1 cellular context compared by ENCODE assay signal in the genomic region with DNA sequence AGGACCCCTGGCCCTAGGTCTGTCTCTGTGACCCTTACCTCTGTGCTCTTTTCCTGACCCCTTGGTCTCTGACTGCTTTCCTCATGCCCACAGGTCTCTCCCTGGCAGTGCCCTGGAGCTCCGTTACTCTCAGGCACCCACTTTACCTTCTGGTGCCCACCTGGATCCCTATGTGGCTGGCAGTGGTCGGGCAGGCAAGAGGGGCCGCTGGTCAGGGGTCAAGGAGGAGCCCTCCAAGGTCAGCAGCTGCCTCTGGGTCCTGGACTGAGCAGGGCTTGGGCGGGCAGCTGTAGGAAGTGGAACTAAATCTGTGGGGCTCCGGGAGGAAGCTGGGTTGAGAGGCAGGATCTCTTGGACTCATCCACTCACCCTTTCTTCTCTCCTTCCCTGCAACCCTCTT.
TF ChIP-seq lines count a peak whose summit lies in the region.

No MANE protein-coding gene starts in this region.

TF ChIP-seq in GM23338, 12 proteins besides CTCF, POLR2A, EP300 and RAD21:
- TF ChIP-seq EZH2phosphoT487 (IDR thresholded peaks at IDR 0.05; ENCODE audit: unreplicated experiment) (no peak), ZNF331 (CRISPR knock-in tag; IDR thresholded peaks at IDR 0.05; ENCODE audit: low read depth) (no peak), STAT1 (IDR thresholded peaks at IDR 0.05; ENCODE audit: unreplicated experiment) (no peak), NANOG (IDR thresholded peaks at IDR 0.05; ENCODE audit: borderline replicate concordance) (no peak), EZH2 (IDR thresholded peaks at IDR 0.05; ENCODE audit: low read depth, unreplicated experiment) (no peak), POLR2AphosphoS5 (IDR thresholded peaks at IDR 0.05; ENCODE audit: low read depth) (no peak), CREB1 (CRISPR knock-in tag; IDR thresholded peaks at IDR 0.05; ENCODE audit: low read depth) (no peak), JUNB (IDR thresholded peaks at IDR 0.05; ENCODE audit: unreplicated experiment) (no peak), ZNF114 (CRISPR knock-in tag; IDR thresholded peaks at IDR 0.05) (no peak)
- TF ChIP-seq, protein P1, sequence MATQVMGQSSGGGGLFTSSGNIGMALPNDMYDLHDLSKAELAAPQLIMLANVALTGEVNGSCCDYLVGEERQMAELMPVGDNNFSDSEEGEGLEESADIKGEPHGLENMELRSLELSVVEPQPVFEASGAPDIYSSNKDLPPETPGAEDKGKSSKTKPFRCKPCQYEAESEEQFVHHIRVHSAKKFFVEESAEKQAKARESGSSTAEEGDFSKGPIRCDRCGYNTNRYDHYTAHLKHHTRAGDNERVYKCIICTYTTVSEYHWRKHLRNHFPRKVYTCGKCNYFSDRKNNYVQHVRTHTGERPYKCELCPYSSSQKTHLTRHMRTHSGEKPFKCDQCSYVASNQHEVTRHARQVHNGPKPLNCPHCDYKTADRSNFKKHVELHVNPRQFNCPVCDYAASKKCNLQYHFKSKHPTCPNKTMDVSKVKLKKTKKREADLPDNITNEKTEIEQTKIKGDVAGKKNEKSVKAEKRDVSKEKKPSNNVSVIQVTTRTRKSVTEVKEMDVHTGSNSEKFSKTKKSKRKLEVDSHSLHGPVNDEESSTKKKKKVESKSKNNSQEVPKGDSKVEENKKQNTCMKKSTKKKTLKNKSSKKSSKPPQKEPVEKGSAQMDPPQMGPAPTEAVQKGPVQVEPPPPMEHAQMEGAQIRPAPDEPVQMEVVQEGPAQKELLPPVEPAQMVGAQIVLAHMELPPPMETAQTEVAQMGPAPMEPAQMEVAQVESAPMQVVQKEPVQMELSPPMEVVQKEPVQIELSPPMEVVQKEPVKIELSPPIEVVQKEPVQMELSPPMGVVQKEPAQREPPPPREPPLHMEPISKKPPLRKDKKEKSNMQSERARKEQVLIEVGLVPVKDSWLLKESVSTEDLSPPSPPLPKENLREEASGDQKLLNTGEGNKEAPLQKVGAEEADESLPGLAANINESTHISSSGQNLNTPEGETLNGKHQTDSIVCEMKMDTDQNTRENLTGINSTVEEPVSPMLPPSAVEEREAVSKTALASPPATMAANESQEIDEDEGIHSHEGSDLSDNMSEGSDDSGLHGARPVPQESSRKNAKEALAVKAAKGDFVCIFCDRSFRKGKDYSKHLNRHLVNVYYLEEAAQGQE (IDR thresholded peaks at IDR 0.05; ENCODE audit: unreplicated experiment), result no peak
- TF ChIP-seq, protein P2, sequence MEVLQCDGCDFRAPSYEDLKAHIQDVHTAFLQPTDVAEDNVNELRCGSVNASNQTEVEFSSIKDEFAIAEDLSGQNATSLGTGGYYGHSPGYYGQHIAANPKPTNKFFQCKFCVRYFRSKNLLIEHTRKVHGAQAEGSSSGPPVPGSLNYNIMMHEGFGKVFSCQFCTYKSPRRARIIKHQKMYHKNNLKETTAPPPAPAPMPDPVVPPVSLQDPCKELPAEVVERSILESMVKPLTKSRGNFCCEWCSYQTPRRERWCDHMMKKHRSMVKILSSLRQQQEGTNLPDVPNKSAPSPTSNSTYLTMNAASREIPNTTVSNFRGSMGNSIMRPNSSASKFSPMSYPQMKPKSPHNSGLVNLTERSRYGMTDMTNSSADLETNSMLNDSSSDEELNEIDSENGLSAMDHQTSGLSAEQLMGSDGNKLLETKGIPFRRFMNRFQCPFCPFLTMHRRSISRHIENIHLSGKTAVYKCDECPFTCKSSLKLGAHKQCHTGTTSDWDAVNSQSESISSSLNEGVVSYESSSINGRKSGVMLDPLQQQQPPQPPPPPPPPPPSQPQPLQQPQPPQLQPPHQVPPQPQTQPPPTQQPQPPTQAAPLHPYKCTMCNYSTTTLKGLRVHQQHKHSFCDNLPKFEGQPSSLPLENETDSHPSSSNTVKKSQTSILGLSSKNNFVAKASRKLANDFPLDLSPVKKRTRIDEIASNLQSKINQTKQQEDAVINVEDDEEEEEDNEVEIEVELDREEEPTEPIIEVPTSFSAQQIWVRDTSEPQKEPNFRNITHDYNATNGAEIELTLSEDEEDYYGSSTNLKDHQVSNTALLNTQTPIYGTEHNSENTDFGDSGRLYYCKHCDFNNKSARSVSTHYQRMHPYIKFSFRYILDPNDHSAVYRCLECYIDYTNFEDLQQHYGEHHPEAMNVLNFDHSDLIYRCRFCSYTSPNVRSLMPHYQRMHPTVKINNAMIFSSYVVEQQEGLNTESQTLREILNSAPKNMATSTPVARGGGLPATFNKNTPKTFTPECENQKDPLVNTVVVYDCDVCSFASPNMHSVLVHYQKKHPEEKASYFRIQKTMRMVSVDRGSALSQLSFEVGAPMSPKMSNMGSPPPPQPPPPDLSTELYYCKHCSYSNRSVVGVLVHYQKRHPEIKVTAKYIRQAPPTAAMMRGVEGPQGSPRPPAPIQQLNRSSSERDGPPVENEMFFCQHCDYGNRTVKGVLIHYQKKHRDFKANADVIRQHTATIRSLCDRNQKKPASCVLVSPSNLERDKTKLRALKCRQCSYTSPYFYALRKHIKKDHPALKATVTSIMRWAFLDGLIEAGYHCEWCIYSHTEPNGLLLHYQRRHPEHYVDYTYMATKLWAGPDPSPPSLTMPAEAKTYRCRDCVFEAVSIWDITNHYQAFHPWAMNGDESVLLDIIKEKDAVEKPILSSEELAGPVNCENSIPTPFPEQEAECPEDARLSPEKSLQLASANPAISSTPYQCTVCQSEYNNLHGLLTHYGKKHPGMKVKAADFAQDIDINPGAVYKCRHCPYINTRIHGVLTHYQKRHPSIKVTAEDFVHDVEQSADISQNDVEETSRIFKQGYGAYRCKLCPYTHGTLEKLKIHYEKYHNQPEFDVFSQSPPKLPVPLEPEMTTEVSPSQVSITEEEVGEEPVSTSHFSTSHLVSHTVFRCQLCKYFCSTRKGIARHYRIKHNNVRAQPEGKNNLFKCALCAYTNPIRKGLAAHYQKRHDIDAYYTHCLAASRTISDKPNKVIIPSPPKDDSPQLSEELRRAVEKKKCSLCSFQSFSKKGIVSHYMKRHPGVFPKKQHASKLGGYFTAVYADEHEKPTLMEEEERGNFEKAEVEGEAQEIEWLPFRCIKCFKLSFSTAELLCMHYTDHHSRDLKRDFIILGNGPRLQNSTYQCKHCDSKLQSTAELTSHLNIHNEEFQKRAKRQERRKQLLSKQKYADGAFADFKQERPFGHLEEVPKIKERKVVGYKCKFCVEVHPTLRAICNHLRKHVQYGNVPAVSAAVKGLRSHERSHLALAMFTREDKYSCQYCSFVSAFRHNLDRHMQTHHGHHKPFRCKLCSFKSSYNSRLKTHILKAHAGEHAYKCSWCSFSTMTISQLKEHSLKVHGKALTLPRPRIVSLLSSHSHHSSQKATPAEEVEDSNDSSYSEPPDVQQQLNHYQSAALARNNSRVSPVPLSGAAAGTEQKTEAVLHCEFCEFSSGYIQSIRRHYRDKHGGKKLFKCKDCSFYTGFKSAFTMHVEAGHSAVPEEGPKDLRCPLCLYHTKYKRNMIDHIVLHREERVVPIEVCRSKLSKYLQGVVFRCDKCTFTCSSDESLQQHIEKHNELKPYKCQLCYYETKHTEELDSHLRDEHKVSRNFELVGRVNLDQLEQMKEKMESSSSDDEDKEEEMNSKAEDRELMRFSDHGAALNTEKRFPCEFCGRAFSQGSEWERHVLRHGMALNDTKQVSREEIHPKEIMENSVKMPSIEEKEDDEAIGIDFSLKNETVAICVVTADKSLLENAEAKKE (CRISPR knock-in tag; IDR thresholded peaks at IDR 0.05), result no peak
- TF ChIP-seq, protein P3, sequence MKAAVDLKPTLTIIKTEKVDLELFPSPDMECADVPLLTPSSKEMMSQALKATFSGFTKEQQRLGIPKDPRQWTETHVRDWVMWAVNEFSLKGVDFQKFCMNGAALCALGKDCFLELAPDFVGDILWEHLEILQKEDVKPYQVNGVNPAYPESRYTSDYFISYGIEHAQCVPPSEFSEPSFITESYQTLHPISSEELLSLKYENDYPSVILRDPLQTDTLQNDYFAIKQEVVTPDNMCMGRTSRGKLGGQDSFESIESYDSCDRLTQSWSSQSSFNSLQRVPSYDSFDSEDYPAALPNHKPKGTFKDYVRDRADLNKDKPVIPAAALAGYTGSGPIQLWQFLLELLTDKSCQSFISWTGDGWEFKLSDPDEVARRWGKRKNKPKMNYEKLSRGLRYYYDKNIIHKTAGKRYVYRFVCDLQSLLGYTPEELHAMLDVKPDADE (IDR thresholded peaks at IDR 0.05), result no peak
